Comparison of ENCODE assay signal across 22 cellular contexts in genomic region chr6:147156799-147157382, GRCh38. TPM values are rescaled to one million over a fixed set of nuclear protein-coding genes. Genes with fewer than 3 reads are reported as not detected.
DNase-seq lines count a peak whose midpoint lies in the region; ATAC-seq, FAIRE-seq and TF ChIP-seq lines count a peak whose summit lies in the region.
"Had no signal": no experiment of that assay in that cellular context is flagged by ENCODE, and none has a peak within 500 bp of the region (broad histone marks: within the 10 kb centered on the region; RNA-seq: fewer than 3 reads in every experiment).

No MANE protein-coding gene starts in this region.

- no peaks in the 10 kb centered on the region for H3K36me3 ChIP-seq in astrocyte (ENCODE audit: insufficient read depth, low read length)
- H3K36me3 ChIP-seq in gastrocnemius medialis: no peaks in the 10 kb centered on the region
- no peaks in the 10 kb centered on the region for H3K36me3 ChIP-seq in MM.1S (replicated peaks; ENCODE audit: insufficient read depth, low read length)
- H3K36me3 ChIP-seq: right lobe of liver, SJSA1 had no signal

- no peak overlapping the region for H3K4me3 Mint-ChIP-seq in astrocyte (ENCODE audit: unreplicated experiment)

- H3K9me3 ChIP-seq in astrocyte (ENCODE audit: insufficient read depth, low read depth, low read length) (no peaks in the 10 kb centered on the region), gastrocnemius medialis (no peaks in the 10 kb centered on the region), MM.1S (replicated peaks; ENCODE audit: insufficient read depth, low read length) (no peaks in the 10 kb centered on the region)
- H3K9me3 ChIP-seq: right lobe of liver, SJSA1 had no signal

- no peak for TF ChIP-seq POLR2A in gastrocnemius medialis (IDR thresholded peaks at IDR 0.05)

- no peak overlapping the region for H2AFZ ChIP-seq in astrocyte (ENCODE audit: low read depth, low read length)
- H2AFZ ChIP-seq in MM.1S (ENCODE audit: low read length): no peak overlapping the region

- ATAC-seq in gastrocnemius medialis: peak; percentile 72 to 88
- ATAC-seq in HG02884 (IDR thresholded peaks at IDR 0.05; ENCODE audit: unreplicated experiment): no peak
- ATAC-seq in HG02588 (IDR thresholded peaks at IDR 0.05; ENCODE audit: unreplicated experiment): no peak
- ATAC-seq: HepG2, right lobe of liver had no signal

- no peaks in the 10 kb centered on the region for H3K27me3 Mint-ChIP-seq in astrocyte (ENCODE audit: low read depth, unreplicated experiment)

- H3K36me3 Mint-ChIP-seq in astrocyte (ENCODE audit: low read depth, unreplicated experiment): no peaks in the 10 kb centered on the region

- no peaks in the 10 kb centered on the region for H3K9me2 ChIP-seq in MM.1S (replicated peaks; ENCODE audit: insufficient read depth, low read length)

- H3K4me1 ChIP-seq in astrocyte (ENCODE audit: insufficient read depth, low read length) (no peaks in the 10 kb centered on the region), gastrocnemius medialis (peaks cover 0 to 7% of the 10 kb centered on the region in 2 donors), MM.1S (ENCODE audit: low read length) (no peaks in the 10 kb centered on the region)
- H3K4me1 ChIP-seq: right lobe of liver, SJSA1 had no signal

- H3K79me2 ChIP-seq in astrocyte (ENCODE audit: insufficient read depth, low read length): no peaks in the 10 kb centered on the region
- no peaks in the 10 kb centered on the region for H3K79me2 ChIP-seq in MM.1S (ENCODE audit: low read length)

- H3K9ac ChIP-seq in astrocyte (ENCODE audit: low read length) (no peak overlapping the region), MM.1S (ENCODE audit: low read length) (no peak overlapping the region)

- H3K4me2 ChIP-seq in astrocyte (ENCODE audit: low read length) (peak overlapping the region; percentile 1), MM.1S (ENCODE audit: low read depth, low read length) (no peak overlapping the region)

- H3K9me3 Mint-ChIP-seq in astrocyte (ENCODE audit: unreplicated experiment): no peaks in the 10 kb centered on the region

- no peaks in the 10 kb centered on the region for H3K27me3 ChIP-seq in astrocyte (ENCODE audit: insufficient read depth, low read length)
- H3K27me3 ChIP-seq in gastrocnemius medialis: no peaks in the 10 kb centered on the region
- H3K27me3 ChIP-seq in MM.1S (replicated peaks; ENCODE audit: insufficient read depth, low read length): no peaks in the 10 kb centered on the region
- H3K27me3 ChIP-seq: right lobe of liver, SJSA1 had no signal

- intact Hi-C loops in gastrocnemius medialis (cut with DNase I; ENCODE audit: low total_unique reads): loop anchor here (1.0 kb wide), 1 partner anchor 11 kb away; no protein-coding TSS in a partner anchor

- no peaks in the 10 kb centered on the region for H4K20me1 ChIP-seq in astrocyte (ENCODE audit: insufficient read depth, low read length)
- H4K20me1 ChIP-seq in MM.1S (ENCODE audit: insufficient read depth, low read length): no peaks in the 10 kb centered on the region

- H3K4me3 ChIP-seq in astrocyte (ENCODE audit: insufficient read depth, low read depth, low read length): no peak overlapping the region
- H3K4me3 ChIP-seq in fibroblast of the aortic adventitia (ENCODE audit: low read depth, low read length): no peak overlapping the region
- H3K4me3 ChIP-seq in gastrocnemius medialis: no peak overlapping the region
- no peak overlapping the region for H3K4me3 ChIP-seq in MM.1S (ENCODE audit: low read length)
- H3K4me3 ChIP-seq: right lobe of liver, SJSA1 had no signal

- in situ Hi-C loops in gastrocnemius medialis (cut with MboI; ENCODE audit: low sequenced_read_pairs in 4 of 4): no loop called here

- DNase-seq in HCEC 1CT: peak; percentile 90
- DNase-seq in astrocyte (ENCODE audit: low read depth): peak; percentile 39
- DNase-seq in fibroblast of the aortic adventitia (ENCODE audit: low read depth): peak; percentile 25
- no peak for DNase-seq in gastrocnemius medialis
- DNase-seq in MM.1S: no peak
- no peak for DNase-seq in D721Med (ENCODE audit: insufficient read length, low spot score)
- DNase-seq: activated CD4-positive, alpha-beta T cell treated with anti-CD3 and anti-CD28 coated beads for 4 hours; activated CD8-positive, alpha-beta memory T cell treated with anti-CD3 and anti-CD28 coated beads, Interleukin-2, amount 50 U/mL, for 4 hours; activated gamma-delta T cell treated with Interleukin-2 at 50 U/mL for 16 hours; dermis blood vessel endothelial cell; hypothalamus; midbrain; NCI-H2081 treated with DMSO at 0.1 percent for 48 hours; NCI-H524; right lobe of liver; stimulated activated CD4-positive, alpha-beta T cell treated with anti-CD3 and anti-CD28 coated beads, Interleukin-2, amount 100 ng/mL, for 48 hours; substantia nigra; T1000 had no signal

- FAIRE-seq in astrocyte (lab: Jason Lieb, UNC) (peak; percentile 67), D721Med (lab: Jason Lieb, UNC) (no peak)
- FAIRE-seq: HepG2 had no signal

- no peak overlapping the region for H3K27ac Mint-ChIP-seq in astrocyte (ENCODE audit: unreplicated experiment)

- H3F3A ChIP-seq in MM.1S (ENCODE audit: insufficient read depth, low read length): no peaks in the 10 kb centered on the region

- H3K4me1 Mint-ChIP-seq in astrocyte (ENCODE audit: low read depth, unreplicated experiment): peaks cover 6% of the 10 kb centered on the region

- TF ChIP-seq CTCF in astrocyte (IDR thresholded peaks at IDR 0.05; ENCODE audit: insufficient read depth, low read depth, low read length) (no peak), fibroblast of the aortic adventitia (IDR thresholded peaks at IDR 0.05; ENCODE audit: insufficient read depth, low read length) (no peak), gastrocnemius medialis (IDR thresholded peaks at IDR 0.05 in 4 of 5, conservative IDR thresholded peaks at IDR 0.05 in 1 of 5) (no peak), MM.1S (IDR thresholded peaks at IDR 0.05; ENCODE audit: low read length) (no peak), D721Med (IDR thresholded peaks at IDR 0.05; ENCODE audit: insufficient read depth, missing control alignments) (no peak)

- H3K27ac ChIP-seq in astrocyte (ENCODE audit: low read depth, low read length): no peak overlapping the region
- H3K27ac ChIP-seq in gastrocnemius medialis: no peak overlapping the region
- H3K27ac ChIP-seq in MM.1S (ENCODE audit: low read length): no peak overlapping the region
- H3K27ac ChIP-seq: right lobe of liver, SJSA1 had no signal

RNA-seq across cellular contexts. Expression of gene STXBP5, which starts 47.3 kb away (rescaled TPM):
- total RNA-seq in astrocyte: 21.8 and 25.7 TPM in 2 replicates
- 65.2 and 98.9 TPM in 2 replicates for total RNA-seq in fibroblast of the aortic adventitia (ENCODE audit: low replicate concordance)
- 10 to 100 TPM; 15.6 to 41.3 (median 20.4) TPM for total RNA-seq in gastrocnemius medialis

Comparison
In these comparisons a context has a peak if more than half of its experiments do, and no peak if none do; other contexts are left out.
1. DNase-seq: peak in HCEC 1CT (single experiment), astrocyte (single experiment) and fibroblast of the aortic adventitia (single experiment); none in gastrocnemius medialis (0 of 2), MM.1S (single experiment) and D721Med (single experiment).
2. ATAC-seq: peak in gastrocnemius medialis (2 of 2); none in HG02884 (single experiment) and HG02588 (single experiment).